Comparison of ENCODE assay signal across 1 cellular context in genomic region chr20:20237093-20237959, GRCh38.
TF ChIP-seq lines count a peak whose summit lies in the region.

No MANE protein-coding gene starts in this region.

TF ChIP-seq in H1, 55 proteins besides CTCF, POLR2A, EP300 and RAD21 (continued from another document):
- TF ChIP-seq FOSL1 (IDR thresholded peaks at IDR 0.05; ENCODE audit: insufficient read depth, low read depth, low read length) (no peak), CHD7 (IDR thresholded peaks at IDR 0.05; ENCODE audit: insufficient replicate concordance, low read length) (no peak)
